8 cellular contexts compared by ENCODE assay signal in genomic region chr2:53961478-53962216, GRCh38. TPM values are rescaled to one million over a fixed set of nuclear protein-coding genes. Genes with fewer than 3 reads are reported as not detected.
DNase-seq lines count a peak whose midpoint lies in the region; ATAC-seq and TF ChIP-seq lines count a peak whose summit lies in the region.
"Not testable (repeated sequence)": the region's sequence is repeated elsewhere in the genome, so short reads cannot be mapped to it uniquely, and the experiment has no call there.

No MANE protein-coding gene starts in this region.

- H3K27me3 Mint-ChIP-seq in immature natural killer cell (ENCODE audit: low read depth in 3 of 3); naive thymus-derived CD4-positive, alpha-beta T cell: not testable (repeated sequence)

- H3K9me2 ChIP-seq in OCI-LY1 (ENCODE audit: low read depth, low read length), result not testable (repeated sequence)

- not testable (repeated sequence) for H3K9me3 ChIP-seq in OCI-LY1 (ENCODE audit: low read length); naive thymus-derived CD4-positive, alpha-beta T cell (ENCODE audit: control insufficient read depth in 2 of 3, low read length in 3 of 3)

- H3F3A ChIP-seq in OCI-LY1 (ENCODE audit: insufficient read depth, low read length), result not testable (repeated sequence)

- in situ Hi-C loops in astrocyte of the spinal cord (cut with HindIII; ENCODE audit: low sequenced_read_pairs), result not testable (repeated sequence)

- H3K4me3 ChIP-seq in OCI-LY1 (ENCODE audit: low read depth, low read length, poor library complexity, severe bottlenecking) (peak overlapping the region; percentile 35), epithelial cell of esophagus (ENCODE audit: low read length) (peak overlapping the region; percentile 31)
- not testable (repeated sequence) for H3K4me3 ChIP-seq in astrocyte of the spinal cord (ENCODE audit: low read depth, low read length); naive thymus-derived CD4-positive, alpha-beta T cell (ENCODE audit: low read length); urinary bladder (ENCODE audit: low read depth, low read length)

- intact Hi-C loops in naive thymus-derived CD4-positive, alpha-beta T cell (cut with micrococcal nuclease), result loop anchor here in 1 of 2 donors (10.0 kb wide), 1 partner anchor 1653 kb away; the partner anchor contains the start of gene PPP4R3B

- peaks cover 99% of the 10 kb centered on the region for H3K79me2 ChIP-seq in OCI-LY1 (ENCODE audit: insufficient read depth, low read length)

- CTCF ChIA-PET in naive thymus-derived CD4-positive, alpha-beta T cell (lab: Charles Lee), result interaction anchor here (0.6 kb wide), 1 partner anchor 60 kb away, joined by 3 read pairs; no protein-coding TSS in a partner anchor

- DNase-seq in ELF-1 (ENCODE audit: low read depth, low spot score), result peak; percentile 45
- peak; percentile 16 for DNase-seq in astrocyte of the spinal cord (ENCODE audit: low read depth, low spot score)
- not testable (repeated sequence) for DNase-seq in epithelial cell of esophagus (ENCODE audit: low read depth); immature natural killer cell; naive thymus-derived CD4-positive, alpha-beta T cell
- peak; percentile 13 for DNase-seq in renal cortical epithelial cell (ENCODE audit: low read depth)

- H3K9ac ChIP-seq in OCI-LY1 (ENCODE audit: low read length), result peak overlapping the region; percentile 25; the same call in 1 of the 2 replicates

- H4K20me1 ChIP-seq in OCI-LY1 (ENCODE audit: insufficient read depth, low read length), result not testable (repeated sequence)

- not testable (repeated sequence) for TF ChIP-seq CTCF in OCI-LY1 (IDR thresholded peaks at IDR 0.05; ENCODE audit: low read length); astrocyte of the spinal cord (IDR thresholded peaks at IDR 0.05; ENCODE audit: low read depth, low read length); epithelial cell of esophagus (IDR thresholded peaks at IDR 0.05; ENCODE audit: insufficient read depth, low read depth, low read length, missing control alignments)

- peaks cover 14% of the 10 kb centered on the region; the same call in 1 of the 2 replicates for H3K36me3 ChIP-seq in OCI-LY1 (ENCODE audit: insufficient read depth, low read length)
- not testable (repeated sequence) for H3K36me3 ChIP-seq in naive thymus-derived CD4-positive, alpha-beta T cell (ENCODE audit: control insufficient read depth in 2 of 3, insufficient read depth in 3 of 3, low read length in 3 of 3); urinary bladder (ENCODE audit: insufficient read depth)

- H3K4me2 ChIP-seq in OCI-LY1 (ENCODE audit: low read length), result peak overlapping the region; percentile 63

- H3K27ac ChIP-seq in OCI-LY1 (ENCODE audit: low read depth, low read length, poor library complexity, severe bottlenecking) (peak overlapping the region; percentile 70), urinary bladder (ENCODE audit: low read depth) (peak overlapping the region; percentile 38)
- H3K27ac ChIP-seq in naive thymus-derived CD4-positive, alpha-beta T cell (ENCODE audit: low read depth, low read length), result not testable (repeated sequence)

- H3K4me3 Mint-ChIP-seq in immature natural killer cell, result peak overlapping the region in 2 of 5 donors; percentile 8 to 14
- H3K4me3 Mint-ChIP-seq in naive thymus-derived CD4-positive, alpha-beta T cell, result peak overlapping the region in 8 of 10 donors; percentile 6 to 52 (median 29)

- POLR2A ChIA-PET in naive thymus-derived CD4-positive, alpha-beta T cell (lab: Charles Lee), result interaction anchor here (0.6 kb wide), 1 partner anchor 152 kb away, joined by 5 read pairs; no protein-coding TSS in a partner anchor

- not testable (repeated sequence) for H2AFZ ChIP-seq in OCI-LY1 (ENCODE audit: low read length)

- H3K27me3 ChIP-seq in OCI-LY1 (ENCODE audit: insufficient read depth, low read length); naive thymus-derived CD4-positive, alpha-beta T cell (ENCODE audit: control insufficient read depth in 2 of 2, insufficient read depth in 2 of 2, low read length in 2 of 2): not testable (repeated sequence)

- H3K4me1 ChIP-seq in OCI-LY1 (ENCODE audit: insufficient read depth, low read length, severe bottlenecking), result peaks cover 62% of the 10 kb centered on the region
- peaks cover 10 to 13% of the 10 kb centered on the region in 2 donors for H3K4me1 ChIP-seq in naive thymus-derived CD4-positive, alpha-beta T cell (ENCODE audit: control insufficient read depth in 2 of 2, insufficient read depth in 2 of 2, low read length in 2 of 2)
- H3K4me1 ChIP-seq in urinary bladder (ENCODE audit: insufficient read depth), result not testable (repeated sequence)

- ATAC-seq in naive thymus-derived CD4-positive, alpha-beta T cell, result not testable (repeated sequence)

- H3K36me3 Mint-ChIP-seq in immature natural killer cell, result not testable (repeated sequence)
- H3K36me3 Mint-ChIP-seq in naive thymus-derived CD4-positive, alpha-beta T cell, result peaks cover 3 to 18% (median 7%) of the 10 kb centered on the region in 5 donors

- peaks cover 70 to 91% of the 10 kb centered on the region in 2 donors for H3K4me1 Mint-ChIP-seq in immature natural killer cell
- peaks cover 33 to 86% (median 64%) of the 10 kb centered on the region in 7 donors for H3K4me1 Mint-ChIP-seq in naive thymus-derived CD4-positive, alpha-beta T cell

- H3K9me3 Mint-ChIP-seq in immature natural killer cell; naive thymus-derived CD4-positive, alpha-beta T cell: not testable (repeated sequence)

- peak overlapping the region in 4 of 6 donors; percentile 40 to 53 (median 46) for H3K27ac Mint-ChIP-seq in immature natural killer cell
- H3K27ac Mint-ChIP-seq in naive thymus-derived CD4-positive, alpha-beta T cell, result peak overlapping the region in 5 of 9 donors; percentile 6 to 75 (median 56)

- WGBS in urinary bladder, result 63% methylated on average over 10 of the region's 10 CpGs

RNA-seq across cellular contexts. Expression of gene PSME4, which starts 9.1 kb away (rescaled TPM):
- 1 to 10 TPM; 1.8 to 8.8 (median 4.2) TPM for polyA plus RNA-seq in immature natural killer cell
- total RNA-seq in naive thymus-derived CD4-positive, alpha-beta T cell, result 10 to 100 TPM; 48.8 to 80.1 (median 54.4) TPM
- 1 to 10 TPM; 2.4 to 5.1 TPM for polyA plus RNA-seq in naive thymus-derived CD4-positive, alpha-beta T cell
- total RNA-seq in renal cortical epithelial cell, result 33.7 and 51.7 TPM in 2 replicates
- total RNA-seq in urinary bladder, result 100 TPM
- 19.6 TPM for polyA plus RNA-seq in urinary bladder
